ENCODE assay signal across 24 cellular contexts in genomic region chr4:81376720-81377119, GRCh38.
DNase-seq lines count a peak whose midpoint lies in the region; ATAC-seq, FAIRE-seq and TF ChIP-seq lines count a peak whose summit lies in the region.
"Had no signal": no experiment of that assay in that cellular context is flagged by ENCODE, and none has a peak within 500 bp of the region (broad histone marks: within the 10 kb centered on the region; RNA-seq: fewer than 3 reads in every experiment).

No MANE protein-coding gene starts in this region.

- no peaks in the 10 kb centered on the region for H3K9me3 ChIP-seq in Caco-2
- no peaks in the 10 kb centered on the region for H3K9me3 ChIP-seq in hepatocyte (ENCODE audit: low read depth)
- H3K9me3 ChIP-seq: A549; BLaER1 treated with 17β-estradiol and CSF1 and Interleukin-3, amounts not matched to agents 10 nM and 100 nM had no signal

- no peaks in the 10 kb centered on the region for H3K36me3 Mint-ChIP-seq in Caco-2 (ENCODE audit: insufficient read depth, unreplicated experiment)
- H3K36me3 Mint-ChIP-seq: CD8-positive, alpha-beta T cell had no signal

- H3K36me3 ChIP-seq in Caco-2 (ENCODE audit: control insufficient read depth, insufficient read depth, low read length) (no peaks in the 10 kb centered on the region), bronchial epithelial cell (ENCODE audit: control insufficient read depth, insufficient read depth, low read length) (no peaks in the 10 kb centered on the region), hepatocyte (replicated peaks; ENCODE audit: insufficient read depth, low read depth) (no peaks in the 10 kb centered on the region), brain microvascular endothelial cell (replicated peaks) (no peaks in the 10 kb centered on the region)
- H3K36me3 ChIP-seq: BLaER1 treated with 17β-estradiol and CSF1 and Interleukin-3, amounts not matched to agents 10 nM and 100 nM had no signal

- DNase-seq in Caco-2 = peak in 1 of 2 experiments; percentile 26
- DNase-seq in LNCaP clone FGC (ENCODE audit: low read depth) = peak; percentile 6
- DNase-seq in bronchial epithelial cell (ENCODE audit: low read depth) = peak; percentile 5
- DNase-seq in hepatocyte (ENCODE audit: low spot score) = no peak
- DNase-seq in stimulated activated CD4-positive, alpha-beta T cell treated with anti-CD3 and anti-CD28 coated beads, Interleukin-12 subunit alpha, Interleukin-12 subunit beta, amount 100 ng/mL, for 4 hours = no peak
- no peak for DNase-seq in brain microvascular endothelial cell
- no peak for DNase-seq in UCSD-AML1 (lab: John Stamatoyannopoulos, UW; ENCODE audit: unreplicated experiment)
- DNase-seq: AML-193; CD4-positive, alpha-beta T cell; CD8-positive, alpha-beta T cell; DMS 273 treated with DMSO at 0.1 percent for 48 hours; DMS153; DMS53; DMS79; DND-41; EL; GDM1 had no signal

- no peaks in the 10 kb centered on the region for H4K20me1 ChIP-seq in hepatocyte (ENCODE audit: insufficient read depth, poor library complexity, severe bottlenecking)
- H4K20me1 ChIP-seq: BLaER1 treated with 17β-estradiol and CSF1 and Interleukin-3, amounts not matched to agents 10 nM and 100 nM had no signal

- H3K4me1 ChIP-seq in Caco-2 (peaks cover 29% of the 10 kb centered on the region), hepatocyte (ENCODE audit: insufficient read depth) (peaks cover 25% of the 10 kb centered on the region)
- H3K4me1 ChIP-seq: A549; BLaER1 treated with 17β-estradiol and CSF1 and Interleukin-3, amounts not matched to agents 10 nM and 100 nM had no signal

- intact Hi-C loops in Caco-2 (cut with micrococcal nuclease; ENCODE audit: unreplicated experiment) = no loop called here

- H3K9me2 ChIP-seq in hepatocyte (replicated peaks; ENCODE audit: insufficient read depth) = no peaks in the 10 kb centered on the region

- peaks cover 14% of the 10 kb centered on the region for H3K4me1 Mint-ChIP-seq in Caco-2 (ENCODE audit: low read depth, unreplicated experiment)
- H3K4me1 Mint-ChIP-seq: B cell had no signal

- ATAC-seq in GM19035 (IDR thresholded peaks at IDR 0.05; ENCODE audit: unreplicated experiment) = no peak
- ATAC-seq: A549; CD8-positive, alpha-beta T cell; GM12878 had no signal

- no peak for FAIRE-seq in bronchial epithelial cell (lab: Jason Lieb, UNC)
- FAIRE-seq: A549, GM12878 had no signal

- no peaks in the 10 kb centered on the region for H3K9me3 Mint-ChIP-seq in Caco-2 (ENCODE audit: unreplicated experiment)
- H3K9me3 Mint-ChIP-seq: CD4-positive, alpha-beta T cell; CD8-positive, alpha-beta T cell had no signal

- H3K4me3 ChIP-seq in Caco-2 (ENCODE audit: low read depth, low read length) (no peak overlapping the region), LNCaP clone FGC (ENCODE audit: low read depth, low read length) (no peak overlapping the region), bronchial epithelial cell (ENCODE audit: low read depth, low read length) (no peak overlapping the region), hepatocyte (no peak overlapping the region), brain microvascular endothelial cell (ENCODE audit: low read depth, low read length) (no peak overlapping the region)
- H3K4me3 ChIP-seq: A549; BLaER1 treated with 17β-estradiol and CSF1 and Interleukin-3, amounts not matched to agents 10 nM and 100 nM; GM12878 had no signal

- H3K27ac Mint-ChIP-seq in Caco-2 (ENCODE audit: unreplicated experiment) = peak overlapping the region; percentile 26
- H3K27ac Mint-ChIP-seq: B cell; CD4-positive, alpha-beta T cell; CD8-positive, alpha-beta T cell had no signal

- in situ Hi-C loops in brain microvascular endothelial cell (cut with HindIII; ENCODE audit: low pct_ligation_motif_present, low sequenced_read_pairs) = no loop called here

- H3K27ac ChIP-seq in hepatocyte (peak overlapping the region; percentile 38), brain microvascular endothelial cell (no peak overlapping the region)
- H3K27ac ChIP-seq: 22Rv1; A549; BLaER1 treated with 17β-estradiol and CSF1 and Interleukin-3, amounts not matched to agents 10 nM and 100 nM; C4-2B had no signal

- CTCF ChIA-PET in Caco-2 (lab: Charles Lee) = interaction anchor here (1.0 kb wide), 1 partner anchor 293 kb away, joined by 3 read pairs; no protein-coding TSS in a partner anchor

- no peaks in the 10 kb centered on the region for H3K27me3 Mint-ChIP-seq in Caco-2 (ENCODE audit: insufficient read depth, unreplicated experiment)

- no peaks in the 10 kb centered on the region for H3K79me2 ChIP-seq in hepatocyte

- TF ChIP-seq CTCF in Caco-2 (IDR thresholded peaks at IDR 0.05; ENCODE audit: insufficient read depth in 1 of 2, low read depth in 1 of 2, low read length in 1 of 2, severe bottlenecking in 1 of 2, unreplicated experiment in 1 of 2) (no peak), LNCaP clone FGC (IDR thresholded peaks at IDR 0.05; ENCODE audit: control insufficient read depth, extremely low read depth, insufficient read depth) (no peak), bronchial epithelial cell (IDR thresholded peaks at IDR 0.05; ENCODE audit: insufficient read depth, low read length, severe bottlenecking) (no peak), hepatocyte (IDR thresholded peaks at IDR 0.05; ENCODE audit: poor library complexity) (no peak), brain microvascular endothelial cell (IDR thresholded peaks at IDR 0.05; ENCODE audit: low read depth, low read length, missing control alignments) (no peak)

- no TSS peak for BruUV-seq in Caco-2 (replicated peaks; lab: Mats Ljungman, UMichigan)

- WGBS in hepatocyte (ENCODE audit: low lambda C conversion rate, missing lambda C conversion rate) = 70% methylated on average over 2 of the region's 2 CpGs

- H2AFZ ChIP-seq in hepatocyte = no peak overlapping the region

- H3K27me3 ChIP-seq in Caco-2 (replicated peaks; ENCODE audit: control insufficient read depth, insufficient read depth, low read length) = no peaks in the 10 kb centered on the region
- H3K27me3 ChIP-seq in bronchial epithelial cell (ENCODE audit: control insufficient read depth, insufficient read depth, low read length) = no peaks in the 10 kb centered on the region
- H3K27me3 ChIP-seq in hepatocyte = no peaks in the 10 kb centered on the region
- no peaks in the 10 kb centered on the region for H3K27me3 ChIP-seq in brain microvascular endothelial cell (replicated peaks)
- H3K27me3 ChIP-seq: BLaER1 treated with 17β-estradiol and CSF1 and Interleukin-3, amounts not matched to agents 10 nM and 100 nM had no signal

- no peak overlapping the region for H3K4me2 ChIP-seq in hepatocyte
- H3K4me2 ChIP-seq: A549; BLaER1 treated with 17β-estradiol and CSF1 and Interleukin-3, amounts not matched to agents 10 nM and 100 nM had no signal

- no peak overlapping the region for H3K4me3 Mint-ChIP-seq in Caco-2 (ENCODE audit: unreplicated experiment)
- H3K4me3 Mint-ChIP-seq: B cell; CD4-positive, alpha-beta T cell; CD8-positive, alpha-beta T cell had no signal

- POLR2A ChIA-PET in Caco-2 (lab: Charles Lee) = no interaction called here

Comparison
In these comparisons a context has a peak if more than half of its experiments do, and no peak if none do; other contexts are left out.
1. DNase-seq: peak in LNCaP clone FGC (single experiment) and bronchial epithelial cell (single experiment); none in hepatocyte (single experiment), stimulated activated CD4-positive, alpha-beta T cell treated with anti-CD3 and anti-CD28 coated beads, Interleukin-12 subunit alpha, Interleukin-12 subunit beta, amount 100 ng/mL, for 4 hours (single experiment), brain microvascular endothelial cell (single experiment) and UCSD-AML1 (single experiment).